ENCODE assay signal across 8 cellular contexts in the genomic region with DNA sequence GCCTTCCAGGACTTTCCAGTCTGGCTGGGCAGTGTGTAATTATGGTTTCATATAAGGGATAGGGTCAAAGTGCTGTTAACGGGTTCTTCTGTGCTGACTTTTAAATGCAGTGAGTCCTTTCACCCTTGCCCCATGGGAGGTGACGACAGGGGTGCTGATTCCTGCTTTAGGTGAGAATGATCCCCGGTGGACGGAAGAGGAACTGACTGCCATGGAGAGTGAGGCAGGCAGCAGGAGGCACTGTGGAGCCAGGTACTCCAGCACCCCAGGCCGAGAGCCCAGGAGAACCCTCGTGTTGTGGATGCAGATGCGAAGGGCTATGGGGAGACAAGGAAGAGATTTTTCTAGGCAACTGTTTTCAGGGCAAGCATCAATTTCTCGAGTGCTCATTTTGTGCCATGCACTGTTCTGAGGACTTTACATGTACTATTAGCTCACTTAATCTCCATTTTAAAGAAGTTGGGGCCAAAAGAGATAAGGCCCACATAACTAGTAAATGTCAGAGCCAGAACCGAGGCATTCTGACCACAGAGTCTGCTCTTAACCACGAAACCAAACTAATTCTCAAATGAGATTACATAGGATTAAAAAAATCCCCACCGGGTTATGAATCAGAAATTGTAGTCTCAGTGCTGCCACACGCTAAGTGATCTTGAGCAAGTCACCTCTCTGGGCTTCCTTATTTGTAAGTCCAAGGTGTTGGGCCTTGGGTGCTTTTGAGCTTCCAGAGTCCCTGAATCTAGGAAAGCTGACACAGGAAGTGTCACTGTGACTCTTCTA. TPM values are rescaled to one million over a fixed set of nuclear protein-coding genes. Genes with fewer than 3 reads are reported as not detected.
DNase-seq lines count a peak whose midpoint lies in the region; ATAC-seq and TF ChIP-seq lines count a peak whose summit lies in the region.

No MANE protein-coding gene starts in this region.

- 60 to 61% methylated on average over 12 of the region's 12 CpGs for WGBS in esophagus squamous epithelium, 2 donors

- H3K4me3 ChIP-seq in esophagus squamous epithelium, result no peak overlapping the region

- H3K36me3 Mint-ChIP-seq in activated CD4-positive, alpha-beta T cell treated with anti-CD3 and anti-CD28 coated beads for 36 hours (ENCODE audit: low read depth), result peaks cover 7% of the 10 kb centered on the region

- H3K27ac ChIP-seq in esophagus squamous epithelium, result peak overlapping the region; percentile 82 to 90 (median 84)

- DNase-seq in activated CD4-positive, alpha-beta T cell treated with anti-CD3 and anti-CD28 coated beads for 36 hours, result peak; percentile 69
- no peak for DNase-seq in activated CD4-positive, alpha-beta T cell treated with anti-CD3 and anti-CD28 coated beads for 1 hour
- peak; percentile 17 for DNase-seq in T-helper 9 cell
- no peak for DNase-seq in esophagus squamous epithelium (lab: John Stamatoyannopoulos, UW)
- peak; percentile 15 for DNase-seq in stimulated activated naive CD4-positive, alpha-beta T cell treated with Interleukin-2 at 50 U/mL for 16 hours (lab: John Stamatoyannopoulos, UW)
- no peak for DNase-seq in DMS153 treated with DMSO at 0.1 percent for 48 hours (lab: John Stamatoyannopoulos, UW; ENCODE audit: unreplicated experiment)

- no peaks in the 10 kb centered on the region for H3K27me3 ChIP-seq in esophagus squamous epithelium

- H3K9me3 ChIP-seq in esophagus squamous epithelium, result no peaks in the 10 kb centered on the region

- intact Hi-C loops in activated CD4-positive, alpha-beta T cell treated with anti-CD3 and anti-CD28 coated beads for 36 hours (cut with DNase I, micrococcal nuclease), result loop anchor here in 1 of 2 experiments (2.0 kb wide), 1 partner anchor 63 kb away; no protein-coding TSS in a partner anchor
- intact Hi-C loops in esophagus squamous epithelium (cut with DNase I), result no loop called here

- CTCF ChIA-PET in activated CD4-positive, alpha-beta T cell treated with anti-CD3 and anti-CD28 coated beads for 36 hours (lab: Charles Lee), result interaction anchor here (0.6 to 11.7 kb wide), 20 partner anchors 12 to 255 kb away, joined by 3 to 100 read pairs (median 3); partner anchors contain the start of gene NIPAL3

- peak overlapping the region; percentile 55 for H3K27ac Mint-ChIP-seq in activated CD4-positive, alpha-beta T cell treated with anti-CD3 and anti-CD28 coated beads for 36 hours

- peak in 5 of 6 experiments; percentile 42 to 91 (median 72) for TF ChIP-seq CTCF in esophagus squamous epithelium (IDR thresholded peaks at IDR 0.05)

- H3K36me3 ChIP-seq in esophagus squamous epithelium, result peaks cover 0 to 7% (median 0%) of the 10 kb centered on the region in 3 donors

- no peak overlapping the region for H3K4me3 Mint-ChIP-seq in activated CD4-positive, alpha-beta T cell treated with anti-CD3 and anti-CD28 coated beads for 36 hours

- POLR2A ChIA-PET in activated CD4-positive, alpha-beta T cell treated with anti-CD3 and anti-CD28 coated beads for 36 hours (lab: Charles Lee), result interaction anchor here (0.6 to 0.7 kb wide), 2 partner anchors 8 to 151 kb away, joined by 3 read pairs; no protein-coding TSS in a partner anchor

- H3K27me3 Mint-ChIP-seq in activated CD4-positive, alpha-beta T cell treated with anti-CD3 and anti-CD28 coated beads for 36 hours, result no peaks in the 10 kb centered on the region

- no peaks in the 10 kb centered on the region for H3K9me3 Mint-ChIP-seq in activated CD4-positive, alpha-beta T cell treated with anti-CD3 and anti-CD28 coated beads for 36 hours (ENCODE audit: low read depth)

- peaks cover 20 to 99% (median 50%) of the 10 kb centered on the region in 3 donors for H3K4me1 ChIP-seq in esophagus squamous epithelium

- peak; percentile 57 for ATAC-seq in activated CD4-positive, alpha-beta T cell treated with anti-CD3 and anti-CD28 coated beads for 36 hours
- ATAC-seq in HG03469 (IDR thresholded peaks at IDR 0.05; ENCODE audit: unreplicated experiment), result no peak
- no peak for ATAC-seq in GM21786 (IDR thresholded peaks at IDR 0.05; ENCODE audit: unreplicated experiment)

- peaks cover 29% of the 10 kb centered on the region for H3K4me1 Mint-ChIP-seq in activated CD4-positive, alpha-beta T cell treated with anti-CD3 and anti-CD28 coated beads for 36 hours

- no peak for TF ChIP-seq POLR2A in esophagus squamous epithelium (IDR thresholded peaks at IDR 0.05)

RNA-seq across cellular contexts. Expression of gene STPG1, which starts 28.2 kb away (rescaled TPM):
- 10 to 100 TPM in 1 of 2 experiments, 1 to 10 TPM in 1; 7.8 to 11.9 TPM for total RNA-seq in activated CD4-positive, alpha-beta T cell treated with anti-CD3 and anti-CD28 coated beads for 36 hours
- total RNA-seq in esophagus squamous epithelium, result 1 to 10 TPM; 2.6 to 6.9 (median 5.6) TPM

RNA-seq across cellular contexts. Expression of gene NIPAL3, which starts 30.3 kb away (rescaled TPM):
- total RNA-seq in activated CD4-positive, alpha-beta T cell treated with anti-CD3 and anti-CD28 coated beads for 36 hours, result 10 to 100 TPM; 38.1 to 41.4 TPM
- total RNA-seq in esophagus squamous epithelium, result 10 to 100 TPM; 25.0 to 36.5 (median 31.3) TPM

Comparison
In these comparisons a context has a peak if more than half of its experiments do, and no peak if none do; other contexts are left out.
1. DNase-seq: peak in activated CD4-positive, alpha-beta T cell treated with anti-CD3 and anti-CD28 coated beads for 36 hours (single experiment), T-helper 9 cell (single experiment) and stimulated activated naive CD4-positive, alpha-beta T cell treated with Interleukin-2 at 50 U/mL for 16 hours (single experiment); none in activated CD4-positive, alpha-beta T cell treated with anti-CD3 and anti-CD28 coated beads for 1 hour (single experiment), esophagus squamous epithelium (single experiment) and DMS153 treated with DMSO at 0.1 percent for 48 hours (single experiment).